ENCODE assay signal across 8 cellular contexts in the genomic region with DNA sequence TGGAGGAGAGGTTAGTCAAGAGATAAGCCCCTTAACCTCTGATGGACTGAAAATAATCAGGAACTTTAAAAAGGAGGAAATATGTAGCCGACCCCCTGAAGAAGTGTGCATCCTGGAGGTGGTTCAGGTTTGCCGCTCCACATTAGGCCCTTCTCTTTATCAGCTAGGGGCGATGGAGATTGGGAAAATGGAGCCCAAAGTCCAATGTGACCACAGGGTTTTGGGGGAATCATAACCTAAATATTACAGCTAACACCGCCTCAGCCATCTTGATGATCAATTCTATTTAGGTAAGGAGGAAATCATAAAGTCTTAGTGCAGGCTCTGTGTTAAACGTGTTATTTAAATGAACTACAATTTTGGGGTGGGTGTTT. TPM values are rescaled to one million over a fixed set of nuclear protein-coding genes. Genes with fewer than 3 reads are reported as not detected.
DNase-seq lines count a peak whose midpoint lies in the region; ATAC-seq, FAIRE-seq and TF ChIP-seq lines count a peak whose summit lies in the region.

No MANE protein-coding gene starts in this region.

- H3K36me3 ChIP-seq in breast epithelium (no peaks in the 10 kb centered on the region), pancreas (no peaks in the 10 kb centered on the region)

- no peak for TF ChIP-seq CTCF in breast epithelium (IDR thresholded peaks at IDR 0.05)
- TF ChIP-seq CTCF in pancreas (IDR thresholded peaks at IDR 0.05) = no peak

- peak overlapping the region; percentile 98 to 99 for H3K27ac ChIP-seq in breast epithelium
- H3K27ac ChIP-seq in pancreas = no peak overlapping the region

- TF ChIP-seq POLR2A in breast epithelium (IDR thresholded peaks at IDR 0.05) = no peak

- intact Hi-C loops in breast epithelium (cut with DNase I; ENCODE audit: low total_unique reads) (no loop called here), pancreas (cut with DNase I) (no loop called here)

- H3K9me3 ChIP-seq in breast epithelium (no peaks in the 10 kb centered on the region), mononuclear cell (ENCODE audit: low read depth, low read length) (no peaks in the 10 kb centered on the region), pancreas (no peaks in the 10 kb centered on the region)

- H3K27me3 ChIP-seq in breast epithelium (no peaks in the 10 kb centered on the region), mononuclear cell (ENCODE audit: insufficient read depth, low read length) (no peaks in the 10 kb centered on the region), pancreas (no peaks in the 10 kb centered on the region)

- FAIRE-seq in pancreas (lab: Jason Lieb, UNC) = no peak

- H3K4me1 ChIP-seq in breast epithelium = peaks cover 0 to 16% of the 10 kb centered on the region in 2 donors
- H3K4me1 ChIP-seq in mononuclear cell (ENCODE audit: insufficient read depth, low read length) = peaks cover 40% of the 10 kb centered on the region
- peaks cover 0 to 27% (median 0%) of the 10 kb centered on the region in 3 donors for H3K4me1 ChIP-seq in pancreas

- no peak for DNase-seq in stimulated activated naive CD8-positive, alpha-beta T cell treated with anti-CD3 and anti-CD28 coated beads, Interleukin-15, Interleukin-2, amounts not matched to agents 100 U/mL and 50 U/mL, for 24 hours
- no peak for DNase-seq in breast epithelium (ENCODE audit: low spot score in 2 of 2)
- DNase-seq in activated effector memory CD4-positive, alpha-beta T cell treated with anti-CD3 and anti-CD28 coated beads, Interleukin-2, amount 50 U/mL, for 16 hours = no peak
- DNase-seq in SIG-M5 treated with dmso at 0.1 percent for 504 hours (lab: John Stamatoyannopoulos, UW; ENCODE audit: unreplicated experiment) = no peak
- no peak for DNase-seq in pancreas
- no peak for DNase-seq in stimulated activated CD4-positive, alpha-beta T cell treated with anti-CD3 and anti-CD28 coated beads, Interleukin-2, amount 100 ng/mL, for 48 hours

- peak overlapping the region; percentile 84 for H3K4me3 Mint-ChIP-seq in stimulated activated naive CD8-positive, alpha-beta T cell treated with anti-CD3 and anti-CD28 coated beads, Interleukin-15, Interleukin-2, amounts not matched to agents 100 ng/mL and 50 ng/mL, for 24 hours

- WGBS in pancreas, 2 donors = 83 to 85% methylated on average over 5 of the region's 5 CpGs

- no peak for ATAC-seq in stimulated activated naive CD8-positive, alpha-beta T cell treated with anti-CD3 and anti-CD28 coated beads, Interleukin-15, Interleukin-2, amounts not matched to agents 100 U/mL and 50 U/mL, for 24 hours
- no peak for ATAC-seq in pancreas

- no peaks in the 10 kb centered on the region for H3K27me3 Mint-ChIP-seq in stimulated activated naive CD8-positive, alpha-beta T cell treated with anti-CD3 and anti-CD28 coated beads, Interleukin-15, Interleukin-2, amounts not matched to agents 100 ng/mL and 50 ng/mL, for 24 hours

- peak overlapping the region; percentile 76 for H3K27ac Mint-ChIP-seq in stimulated activated naive CD8-positive, alpha-beta T cell treated with anti-CD3 and anti-CD28 coated beads, Interleukin-15, Interleukin-2, amounts not matched to agents 100 ng/mL and 50 ng/mL, for 24 hours

- H3K9me3 Mint-ChIP-seq in stimulated activated naive CD8-positive, alpha-beta T cell treated with anti-CD3 and anti-CD28 coated beads, Interleukin-15, Interleukin-2, amounts not matched to agents 100 ng/mL and 50 ng/mL, for 24 hours = no peaks in the 10 kb centered on the region

- peaks cover 42% of the 10 kb centered on the region for H3K4me1 Mint-ChIP-seq in stimulated activated naive CD8-positive, alpha-beta T cell treated with anti-CD3 and anti-CD28 coated beads, Interleukin-15, Interleukin-2, amounts not matched to agents 100 ng/mL and 50 ng/mL, for 24 hours (ENCODE audit: low read depth)

- peaks cover 21% of the 10 kb centered on the region for H3K36me3 Mint-ChIP-seq in stimulated activated naive CD8-positive, alpha-beta T cell treated with anti-CD3 and anti-CD28 coated beads, Interleukin-15, Interleukin-2, amounts not matched to agents 100 ng/mL and 50 ng/mL, for 24 hours (ENCODE audit: low read depth)

- H3K4me3 ChIP-seq in breast epithelium = peak overlapping the region; percentile 78 to 95 (median 82)
- peak overlapping the region; percentile 65 for H3K4me3 ChIP-seq in mononuclear cell (ENCODE audit: low read length)
- H3K4me3 ChIP-seq in pancreas = peak overlapping the region in 2 of 4 donors; percentile 74 to 86

RNA-seq across cellular contexts. Expression of a gene that starts 1.2 kb away (rescaled TPM):
- total RNA-seq in breast epithelium (100 to 1,000 TPM in 1 of 3 donors, 10 to 100 TPM in 2; 49.1 to 113 (median 56.0) TPM), mononuclear cell (42.0 TPM), pancreas (10 to 100 TPM in 1 of 6 donors, 1 to 10 TPM in 5; 3.9 to 10.8 (median 5.7) TPM)
- polyA plus RNA-seq in pancreas = 1 to 10 TPM; 3.3 to 4.3 TPM

Comparison
In these comparisons a context has a peak if more than half of its experiments do, and no peak if none do; other contexts are left out.
1. H3K27ac ChIP-seq: peak in breast epithelium (2 of 2); none in pancreas (0 of 4).